In the genomic region with DNA sequence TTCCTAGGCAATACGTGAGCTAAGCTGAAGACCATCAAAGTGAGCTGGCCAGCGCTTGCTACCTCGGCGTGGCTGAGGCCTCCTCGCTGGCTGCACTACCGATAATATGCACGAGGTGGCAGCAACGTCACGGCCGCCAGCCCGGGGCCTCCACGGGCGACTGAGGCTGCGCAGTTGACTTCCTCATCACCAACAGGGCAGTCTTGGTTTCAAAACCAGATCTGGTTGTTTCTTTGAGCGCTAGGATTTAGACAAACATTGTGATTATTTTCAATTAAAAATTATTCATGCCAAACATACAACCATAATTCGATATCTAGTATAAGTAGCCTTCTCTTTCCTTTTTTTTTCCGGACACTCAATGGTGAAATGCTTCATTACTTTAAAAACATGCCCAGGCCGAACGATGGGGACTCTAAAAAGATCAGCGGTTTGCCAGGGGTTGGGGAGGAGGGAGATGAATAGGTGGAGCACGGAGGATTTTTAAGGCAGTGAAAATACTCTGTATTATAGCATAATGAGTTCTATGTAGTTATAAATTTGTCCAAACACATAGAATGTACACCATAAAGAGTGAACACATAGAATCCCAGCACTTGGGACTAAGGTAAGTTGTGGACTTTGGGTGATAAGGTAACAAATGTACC, we compare ENCODE assay signal across 8 cellular contexts. TPM values are rescaled to one million over a fixed set of nuclear protein-coding genes. Genes with fewer than 3 reads are reported as not detected.
DNase-seq lines count a peak whose midpoint lies in the region; ATAC-seq and TF ChIP-seq lines count a peak whose summit lies in the region.

No MANE protein-coding gene starts in this region.

- peaks cover 2% of the 10 kb centered on the region for H3K9me3 Mint-ChIP-seq in activated T-cell treated with anti-CD3 and anti-CD28 coated beads, Interleukin-2, amount 50 U/mL, for 24 hours
- H3K9me3 Mint-ChIP-seq in neural crest cell, result peaks cover 3% of the 10 kb centered on the region
- H3K9me3 Mint-ChIP-seq in stimulated activated naive CD8-positive, alpha-beta T cell treated with anti-CD3 and anti-CD28 coated beads, Interleukin-15, Interleukin-2, amounts not matched to agents 100 ng/mL and 50 ng/mL, for 24 hours, result no peaks in the 10 kb centered on the region

- intact Hi-C loops in PC-3 (cut with micrococcal nuclease), result loop anchor here (2.0 to 10.0 kb wide), 3 partner anchors 131 to 528 kb away; partner anchors contain the start of gene DLX2

- H3K4me2 ChIP-seq in PC-3 (ENCODE audit: low read length) (peak overlapping the region; percentile 23; the same call in 1 of the 2 replicates), fibroblast of lung (ENCODE audit: extremely low read depth, insufficient read depth, low read length) (peak overlapping the region; percentile 38)

- no peaks in the 10 kb centered on the region for H3K9me2 ChIP-seq in PC-3 (replicated peaks; ENCODE audit: low read length)

- peak overlapping the region; percentile 83 for H2AFZ ChIP-seq in PC-3 (ENCODE audit: low read length)
- H2AFZ ChIP-seq in fibroblast of lung (ENCODE audit: low read length), result peak overlapping the region; percentile 87

- H3K27ac ChIP-seq in PC-3 (ENCODE audit: low read length), result no peak overlapping the region
- H3K27ac ChIP-seq in fibroblast of lung (ENCODE audit: insufficient read depth, low read length), result no peak overlapping the region

- no peaks in the 10 kb centered on the region for H3K36me3 Mint-ChIP-seq in activated T-cell treated with anti-CD3 and anti-CD28 coated beads, Interleukin-2, amount 50 U/mL, for 24 hours (ENCODE audit: low read depth)
- H3K36me3 Mint-ChIP-seq in neural crest cell (ENCODE audit: low read depth), result no peaks in the 10 kb centered on the region
- H3K36me3 Mint-ChIP-seq in stimulated activated naive CD8-positive, alpha-beta T cell treated with anti-CD3 and anti-CD28 coated beads, Interleukin-15, Interleukin-2, amounts not matched to agents 100 ng/mL and 50 ng/mL, for 24 hours (ENCODE audit: low read depth), result no peaks in the 10 kb centered on the region

- ATAC-seq in GM19463 (IDR thresholded peaks at IDR 0.05; ENCODE audit: unreplicated experiment) (peak; percentile 96), PC-3 (peak; percentile 98)

- H3F3A ChIP-seq in PC-3 (ENCODE audit: low read length, unreplicated experiment), result no peaks in the 10 kb centered on the region

- CTCF ChIA-PET in PC-3 (lab: Charles Lee), result interaction anchor here (1.0 kb wide), 2 partner anchors 132 to 532 kb away, joined by 3 to 4 read pairs; no protein-coding TSS in a partner anchor

- BruUV-seq in PC-3 (replicated peaks; lab: Mats Ljungman, UMichigan), result no TSS peak

- H3K4me3 ChIP-seq in PC-3 (ENCODE audit: low read length) (no peak overlapping the region), fibroblast of lung (replicated peaks in 1 of 4; ENCODE audit: control extremely low read depth in 1 of 4, insufficient read depth in 1 of 4, low read depth in 3 of 4, low read length in 4 of 4) (no peak overlapping the region)

- H3K27ac Mint-ChIP-seq in activated T-cell treated with anti-CD3 and anti-CD28 coated beads, Interleukin-2, amount 50 U/mL, for 24 hours, result no peak overlapping the region
- H3K27ac Mint-ChIP-seq in neural crest cell (ENCODE audit: unreplicated experiment), result no peak overlapping the region
- peak overlapping the region; percentile 36 for H3K27ac Mint-ChIP-seq in stimulated activated naive CD8-positive, alpha-beta T cell treated with anti-CD3 and anti-CD28 coated beads, Interleukin-15, Interleukin-2, amounts not matched to agents 100 ng/mL and 50 ng/mL, for 24 hours

- H3K36me3 ChIP-seq in PC-3 (ENCODE audit: low read depth, low read length), result no peaks in the 10 kb centered on the region
- no peaks in the 10 kb centered on the region for H3K36me3 ChIP-seq in fibroblast of lung (ENCODE audit: control insufficient read depth, insufficient read depth, low read length)

- H3K79me2 ChIP-seq in PC-3 (ENCODE audit: low read length), result no peaks in the 10 kb centered on the region
- no peaks in the 10 kb centered on the region for H3K79me2 ChIP-seq in fibroblast of lung (ENCODE audit: control insufficient read depth, insufficient read depth, low read length)

- H3K27me3 Mint-ChIP-seq in activated T-cell treated with anti-CD3 and anti-CD28 coated beads, Interleukin-2, amount 50 U/mL, for 24 hours, result no peaks in the 10 kb centered on the region
- peaks cover 7% of the 10 kb centered on the region for H3K27me3 Mint-ChIP-seq in neural crest cell (ENCODE audit: low read depth)
- H3K27me3 Mint-ChIP-seq in stimulated activated naive CD8-positive, alpha-beta T cell treated with anti-CD3 and anti-CD28 coated beads, Interleukin-15, Interleukin-2, amounts not matched to agents 100 ng/mL and 50 ng/mL, for 24 hours, result no peaks in the 10 kb centered on the region

- no peak overlapping the region for H3K4me3 Mint-ChIP-seq in activated T-cell treated with anti-CD3 and anti-CD28 coated beads, Interleukin-2, amount 50 U/mL, for 24 hours
- H3K4me3 Mint-ChIP-seq in neural crest cell, result no peak overlapping the region
- H3K4me3 Mint-ChIP-seq in stimulated activated naive CD8-positive, alpha-beta T cell treated with anti-CD3 and anti-CD28 coated beads, Interleukin-15, Interleukin-2, amounts not matched to agents 100 ng/mL and 50 ng/mL, for 24 hours, result no peak overlapping the region

- H3K9me3 ChIP-seq in PC-3 (ENCODE audit: low read length) (no peaks in the 10 kb centered on the region), fibroblast of lung (ENCODE audit: control insufficient read depth, insufficient read depth, low read depth, low read length) (no peaks in the 10 kb centered on the region)

- DNase-seq in COLO829 (ENCODE audit: low spot score), result peak; percentile 96
- peak; percentile 92 for DNase-seq in HPDE6-E6E7 (ENCODE audit: extremely low spot score)
- peak; percentile 84 for DNase-seq in PC-3
- peak; percentile 91 for DNase-seq in activated T-cell treated with anti-CD3 and anti-CD28 coated beads, Interleukin-2, amount 50 U/mL, for 24 hours
- DNase-seq in fibroblast of lung (ENCODE audit: low read depth in 2 of 2), result peak; percentile 59 to 70
- DNase-seq in neural crest cell (ENCODE audit: low read depth, low spot score), result peak; percentile 89

- H3K4me1 ChIP-seq in PC-3 (ENCODE audit: insufficient read depth, low read length) (no peaks in the 10 kb centered on the region), fibroblast of lung (ENCODE audit: control insufficient read depth, extremely low read depth, insufficient read depth, low read length) (no peaks in the 10 kb centered on the region)

- no peak overlapping the region for H3K9ac ChIP-seq in PC-3 (ENCODE audit: low read length)
- no peak overlapping the region for H3K9ac ChIP-seq in fibroblast of lung (ENCODE audit: insufficient read depth, low read length)

- H3K27me3 ChIP-seq in PC-3 (ENCODE audit: low read length) (no peaks in the 10 kb centered on the region), fibroblast of lung (ENCODE audit: control insufficient read depth, insufficient read depth, low read length) (no peaks in the 10 kb centered on the region)

- peak; percentile 96 for TF ChIP-seq CTCF in PC-3 (conservative IDR thresholded peaks at IDR 0.05; ENCODE audit: low read depth, low read length)
- peak; percentile 88 to 94 for TF ChIP-seq CTCF in fibroblast of lung (conservative IDR thresholded peaks at IDR 0.05 in 1 of 2, IDR thresholded peaks at IDR 0.05 in 1 of 2; ENCODE audit: low read depth in 1 of 2, low read length in 2 of 2)
- TF ChIP-seq CTCF in neural crest cell (conservative IDR thresholded peaks at IDR 0.05), result peak; percentile 94

- POLR2A ChIA-PET in PC-3 (lab: Charles Lee; ENCODE audit: unreplicated experiment), result no interaction called here

- H4K20me1 ChIP-seq in PC-3 (ENCODE audit: low read length) (no peaks in the 10 kb centered on the region), fibroblast of lung (ENCODE audit: control insufficient read depth, extremely low read depth, insufficient read depth, low read length) (no peaks in the 10 kb centered on the region)

- peaks cover 6% of the 10 kb centered on the region for H3K4me1 Mint-ChIP-seq in activated T-cell treated with anti-CD3 and anti-CD28 coated beads, Interleukin-2, amount 50 U/mL, for 24 hours (ENCODE audit: low read depth)
- H3K4me1 Mint-ChIP-seq in neural crest cell, result peaks cover 6% of the 10 kb centered on the region
- H3K4me1 Mint-ChIP-seq in stimulated activated naive CD8-positive, alpha-beta T cell treated with anti-CD3 and anti-CD28 coated beads, Interleukin-15, Interleukin-2, amounts not matched to agents 100 ng/mL and 50 ng/mL, for 24 hours (ENCODE audit: low read depth), result peaks cover 6% of the 10 kb centered on the region

RNA-seq across cellular contexts. Expression of gene CYBRD1, which starts 52.0 kb away (rescaled TPM):
- 0.87 and 1.7 TPM in 2 replicates for total RNA-seq in PC-3 (2014; rRNA removed)
- total RNA-seq in fibroblast of lung, result 227 and 334 TPM in 2 replicates
- polyA plus RNA-seq in fibroblast of lung, result 132 and 250 TPM in 2 replicates
- 67.7 and 108 TPM in 2 replicates for polyA plus RNA-seq in fibroblast of lung (2012)
- 111 and 159 TPM in 2 replicates for polyA minus RNA-seq in fibroblast of lung (ENCODE audit: low replicate concordance)
- total RNA-seq in neural crest cell, result 10.0 and 11.8 TPM in 2 replicates

Comparison
In these comparisons a context has a peak if more than half of its experiments do, and no peak if none do; other contexts are left out.
1. RNA of gene CYBRD1, which starts 52.0 kb away (total RNA-seq): 227 to 334 TPM in fibroblast of lung; 10.0 to 11.8 TPM in neural crest cell and 0.87 to 1.7 TPM in PC-3; every median in the first group is over 10 times any median in the second.
2. Peak in every context shown above with its lines, with median percentiles within 50 percentile points of each other: DNase-seq and CTCF ChIP-seq.